ENCODE assay signal across 1 cellular context in the genomic region with DNA sequence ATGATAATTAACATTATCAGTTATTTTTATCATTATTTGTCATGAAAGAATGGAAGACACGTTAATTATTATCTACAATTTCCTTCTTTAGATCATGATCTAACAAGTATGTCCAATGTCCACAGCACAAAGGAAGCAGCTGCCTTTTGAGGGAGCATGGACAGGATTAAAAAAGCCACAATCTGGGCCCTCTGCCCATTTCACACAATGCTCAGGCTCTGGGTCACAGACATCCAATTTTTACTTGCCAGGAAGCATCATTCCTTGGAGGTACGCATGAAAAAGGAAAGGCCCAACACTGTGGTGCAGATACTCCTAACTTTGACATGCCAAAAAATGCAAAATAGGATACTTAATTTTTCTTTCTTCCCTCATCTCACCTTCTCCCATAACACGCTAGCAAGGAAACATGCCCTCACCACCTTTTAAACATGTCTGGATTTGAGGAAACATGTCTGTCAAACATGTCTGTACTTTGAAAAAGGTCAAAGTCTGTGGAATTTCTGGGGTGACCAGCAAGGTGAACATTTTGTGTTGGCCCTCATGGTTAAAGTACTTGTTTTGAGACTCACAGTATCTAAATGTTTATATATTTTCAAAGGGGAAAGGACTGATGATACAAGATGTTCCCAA.
TF ChIP-seq lines count a peak whose summit lies in the region.

No MANE protein-coding gene starts in this region.

TF ChIP-seq in HepG2, 621 proteins besides CTCF, POLR2A, EP300 and RAD21 (continued from another document and continues in another):
- TF ChIP-seq, protein P1, sequence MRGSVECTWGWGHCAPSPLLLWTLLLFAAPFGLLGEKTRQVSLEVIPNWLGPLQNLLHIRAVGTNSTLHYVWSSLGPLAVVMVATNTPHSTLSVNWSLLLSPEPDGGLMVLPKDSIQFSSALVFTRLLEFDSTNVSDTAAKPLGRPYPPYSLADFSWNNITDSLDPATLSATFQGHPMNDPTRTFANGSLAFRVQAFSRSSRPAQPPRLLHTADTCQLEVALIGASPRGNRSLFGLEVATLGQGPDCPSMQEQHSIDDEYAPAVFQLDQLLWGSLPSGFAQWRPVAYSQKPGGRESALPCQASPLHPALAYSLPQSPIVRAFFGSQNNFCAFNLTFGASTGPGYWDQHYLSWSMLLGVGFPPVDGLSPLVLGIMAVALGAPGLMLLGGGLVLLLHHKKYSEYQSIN (CRISPR knock-in tag; IDR thresholded peaks at IDR 0.05; ENCODE audit: borderline replicate concordance): no peak
- TF ChIP-seq ZNF484 (CRISPR knock-in tag; IDR thresholded peaks at IDR 0.05; ENCODE audit: borderline replicate concordance, low read depth) (no peak), BRF2 (CRISPR knock-in tag; IDR thresholded peaks at IDR 0.05) (no peak), ZMYM4 (CRISPR knock-in tag; IDR thresholded peaks at IDR 0.05) (no peak), ELF3 (CRISPR knock-in tag; IDR thresholded peaks at IDR 0.05) (peak; percentile 20; the same call in 1 of the 2 replicates), ZNF629 (CRISPR knock-in tag; conservative IDR thresholded peaks at IDR 0.05) (no peak), SOX6 (IDR thresholded peaks at IDR 0.05) (no peak), SOX6 (CRISPR knock-in tag; IDR thresholded peaks at IDR 0.05) (peak; percentile 56; the same call in 1 of the 2 replicates), ARID2 (CRISPR knock-in tag; IDR thresholded peaks at IDR 0.05; ENCODE audit: borderline replicate concordance) (no peak), ZNF773 (CRISPR knock-in tag; IDR thresholded peaks at IDR 0.05; ENCODE audit: borderline replicate concordance) (no peak), NR2F6 (IDR thresholded peaks at IDR 0.05) (0 out of 2 replicates have a peak, but pooled peaks have one; percentile 9), NR2F6 (CRISPR knock-in tag; IDR thresholded peaks at IDR 0.05) (no peak), TFAP4 (IDR thresholded peaks at IDR 0.05; ENCODE audit: borderline replicate concordance, low read depth) (peak; percentile 23; the same call in 1 of the 2 replicates), TGIF2 (CRISPR knock-in tag; IDR thresholded peaks at IDR 0.05) (no peak), RARA (CRISPR knock-in tag; IDR thresholded peaks at IDR 0.05) (0 out of 2 replicates have a peak, but pooled peaks have one; percentile 13), SOX13 (IDR thresholded peaks at IDR 0.05) (no peak), SOX13 (CRISPR knock-in tag; conservative IDR thresholded peaks at IDR 0.05 in 1 of 2, IDR thresholded peaks at IDR 0.05 in 1 of 2) (peak in 1 of 2 experiments; percentile 72; a peak in 2 of 4 replicates), ZNF33B (CRISPR knock-in tag; IDR thresholded peaks at IDR 0.05) (no peak), CREB3 (CRISPR knock-in tag; IDR thresholded peaks at IDR 0.05) (no peak), MAFK (conservative IDR thresholded peaks at IDR 0.05 in 1 of 2, IDR thresholded peaks at IDR 0.05 in 1 of 2; ENCODE audit: low read length in 2 of 2) (no peak), SAP130 (CRISPR knock-in tag; IDR thresholded peaks at IDR 0.05; ENCODE audit: low read depth) (peak; percentile 53), U2AF1 (optimal IDR thresholded peaks at IDR 0.05; ENCODE audit: low read depth, low read length) (no peak), GPN1 (CRISPR knock-in tag; IDR thresholded peaks at IDR 0.05; ENCODE audit: borderline replicate concordance) (no peak), FOXA1 (IDR thresholded peaks at IDR 0.05) (no peak), FOXA1 (CRISPR knock-in tag; IDR thresholded peaks at IDR 0.05) (0 out of 2 replicates have a peak, but pooled peaks have one; percentile 9), HMG20A (CRISPR knock-in tag; IDR thresholded peaks at IDR 0.05; ENCODE audit: borderline replicate concordance) (peak; percentile 58; the same call in 1 of the 2 replicates), PCBP1 (IDR thresholded peaks at IDR 0.05; ENCODE audit: borderline replicate concordance, low read depth, low read length) (no peak), NFRKB (IDR thresholded peaks at IDR 0.05) (no peak), PAXIP1 (CRISPR knock-in tag; conservative IDR thresholded peaks at IDR 0.05) (peak; percentile 61), NFYB (CRISPR knock-in tag; IDR thresholded peaks at IDR 0.05) (no peak), ZNF569 (CRISPR knock-in tag; IDR thresholded peaks at IDR 0.05; ENCODE audit: borderline replicate concordance) (no peak), ZNF615 (CRISPR knock-in tag; IDR thresholded peaks at IDR 0.05; ENCODE audit: borderline replicate concordance) (no peak), HOXA7 (CRISPR knock-in tag; IDR thresholded peaks at IDR 0.05) (no peak), SALL1 (CRISPR knock-in tag; IDR thresholded peaks at IDR 0.05) (0 out of 2 replicates have a peak, but pooled peaks have one; percentile 15), KLF15 (CRISPR knock-in tag; IDR thresholded peaks at IDR 0.05; ENCODE audit: borderline replicate concordance) (no peak), EHMT2 (IDR thresholded peaks at IDR 0.05; ENCODE audit: borderline replicate concordance, low read depth, low read length) (no peak), SPEN (CRISPR knock-in tag; IDR thresholded peaks at IDR 0.05; ENCODE audit: low read depth) (no peak), STAG1 (CRISPR knock-in tag; IDR thresholded peaks at IDR 0.05) (0 out of 2 replicates have a peak, but pooled peaks have one; percentile 4), FOXA3 (CRISPR knock-in tag; IDR thresholded peaks at IDR 0.05) (0 out of 2 replicates have a peak, but pooled peaks have one; percentile 15), ZGPAT (CRISPR knock-in tag; IDR thresholded peaks at IDR 0.05) (0 out of 2 replicates have a peak, but pooled peaks have one; percentile 25), NFYC (CRISPR knock-in tag; IDR thresholded peaks at IDR 0.05) (no peak), PHF8 (CRISPR knock-in tag; IDR thresholded peaks at IDR 0.05) (no peak), ARNTL (CRISPR knock-in tag; IDR thresholded peaks at IDR 0.05) (no peak), ATF5 (CRISPR knock-in tag; IDR thresholded peaks at IDR 0.05; ENCODE audit: low read depth) (no peak)
- TF ChIP-seq, protein P2, sequence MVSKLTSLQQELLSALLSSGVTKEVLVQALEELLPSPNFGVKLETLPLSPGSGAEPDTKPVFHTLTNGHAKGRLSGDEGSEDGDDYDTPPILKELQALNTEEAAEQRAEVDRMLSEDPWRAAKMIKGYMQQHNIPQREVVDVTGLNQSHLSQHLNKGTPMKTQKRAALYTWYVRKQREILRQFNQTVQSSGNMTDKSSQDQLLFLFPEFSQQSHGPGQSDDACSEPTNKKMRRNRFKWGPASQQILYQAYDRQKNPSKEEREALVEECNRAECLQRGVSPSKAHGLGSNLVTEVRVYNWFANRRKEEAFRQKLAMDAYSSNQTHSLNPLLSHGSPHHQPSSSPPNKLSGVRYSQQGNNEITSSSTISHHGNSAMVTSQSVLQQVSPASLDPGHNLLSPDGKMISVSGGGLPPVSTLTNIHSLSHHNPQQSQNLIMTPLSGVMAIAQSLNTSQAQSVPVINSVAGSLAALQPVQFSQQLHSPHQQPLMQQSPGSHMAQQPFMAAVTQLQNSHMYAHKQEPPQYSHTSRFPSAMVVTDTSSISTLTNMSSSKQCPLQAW (CRISPR knock-in tag; IDR thresholded peaks at IDR 0.05): peak; percentile 44; the same call in 1 of the 2 replicates
- TF ChIP-seq, protein P3, sequence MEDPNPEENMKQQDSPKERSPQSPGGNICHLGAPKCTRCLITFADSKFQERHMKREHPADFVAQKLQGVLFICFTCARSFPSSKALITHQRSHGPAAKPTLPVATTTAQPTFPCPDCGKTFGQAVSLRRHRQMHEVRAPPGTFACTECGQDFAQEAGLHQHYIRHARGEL (CRISPR knock-in tag; IDR thresholded peaks at IDR 0.05): no peak
- TF ChIP-seq, protein P4, sequence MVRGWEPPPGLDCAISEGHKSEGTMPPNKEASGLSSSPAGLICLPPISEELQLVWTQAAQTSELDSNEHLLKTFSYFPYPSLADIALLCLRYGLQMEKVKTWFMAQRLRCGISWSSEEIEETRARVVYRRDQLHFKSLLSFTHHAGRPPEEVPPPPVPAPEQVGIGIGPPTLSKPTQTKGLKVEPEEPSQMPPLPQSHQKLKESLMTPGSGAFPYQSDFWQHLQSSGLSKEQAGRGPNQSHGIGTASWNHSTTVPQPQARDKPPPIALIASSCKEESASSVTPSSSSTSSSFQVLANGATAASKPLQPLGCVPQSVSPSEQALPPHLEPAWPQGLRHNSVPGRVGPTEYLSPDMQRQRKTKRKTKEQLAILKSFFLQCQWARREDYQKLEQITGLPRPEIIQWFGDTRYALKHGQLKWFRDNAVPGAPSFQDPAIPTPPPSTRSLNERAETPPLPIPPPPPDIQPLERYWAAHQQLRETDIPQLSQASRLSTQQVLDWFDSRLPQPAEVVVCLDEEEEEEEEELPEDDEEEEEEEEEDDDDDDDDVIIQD (CRISPR knock-in tag; IDR thresholded peaks at IDR 0.05; ENCODE audit: low read depth): no peak
